Comparison of ENCODE assay signal across 16 cellular contexts in genomic region chr10:74681917-74682627, GRCh38.
DNase-seq lines count a peak whose midpoint lies in the region; ATAC-seq and TF ChIP-seq lines count a peak whose summit lies in the region.
"Had no signal": no experiment of that assay in that cellular context is flagged by ENCODE, and none has a peak within 500 bp of the region (broad histone marks: within the 10 kb centered on the region; RNA-seq: fewer than 3 reads in every experiment).

No MANE protein-coding gene starts in this region.

- no peaks in the 10 kb centered on the region for H3K9me3 ChIP-seq in PC-3 (ENCODE audit: low read length)
- no peaks in the 10 kb centered on the region for H3K9me3 ChIP-seq in fibroblast of lung (ENCODE audit: control insufficient read depth, insufficient read depth, low read depth, low read length)
- no peaks in the 10 kb centered on the region for H3K9me3 ChIP-seq in osteoblast (ENCODE audit: low read depth, low read length)
- no peaks in the 10 kb centered on the region for H3K9me3 ChIP-seq in HAP-1
- H3K9me3 ChIP-seq: lower lobe of right lung had no signal

- H3K9ac ChIP-seq in PC-3 (ENCODE audit: low read length) = no peak overlapping the region
- no peak overlapping the region for H3K9ac ChIP-seq in fibroblast of lung (ENCODE audit: insufficient read depth, low read length)

- POLR2A ChIA-PET in PC-3 (lab: Charles Lee; ENCODE audit: unreplicated experiment) = interaction anchor here (0.5 to 0.6 kb wide), 3 partner anchors 13 to 340 kb away, joined by 3 to 16 read pairs (median 5); no protein-coding TSS in a partner anchor

- H3K79me2 ChIP-seq in PC-3 (ENCODE audit: low read length) = no peaks in the 10 kb centered on the region
- H3K79me2 ChIP-seq in fibroblast of lung (ENCODE audit: control insufficient read depth, insufficient read depth, low read length) = no peaks in the 10 kb centered on the region
- H3K79me2 ChIP-seq in osteoblast (ENCODE audit: insufficient read depth, low read length) = no peaks in the 10 kb centered on the region

- H3K4me1 ChIP-seq in PC-3 (ENCODE audit: insufficient read depth, low read length) (peaks cover 5% of the 10 kb centered on the region), fibroblast of lung (ENCODE audit: control insufficient read depth, extremely low read depth, insufficient read depth, low read length) (no peaks in the 10 kb centered on the region), osteoblast (ENCODE audit: insufficient read depth, low read length) (no peaks in the 10 kb centered on the region), HAP-1 (no peaks in the 10 kb centered on the region)

- in situ Hi-C loops in HAP-1 (cut with MboI; ENCODE audit: low sequenced_read_pairs) = no loop called here

- H3K27ac ChIP-seq in PC-3 (ENCODE audit: low read length) (no peak overlapping the region), fibroblast of lung (ENCODE audit: insufficient read depth, low read length) (no peak overlapping the region), osteoblast (ENCODE audit: low read depth, low read length) (no peak overlapping the region)
- H3K27ac ChIP-seq: lower lobe of right lung had no signal

- no peaks in the 10 kb centered on the region for H3F3A ChIP-seq in PC-3 (ENCODE audit: low read length, unreplicated experiment)

- BruUV-seq in PC-3 (replicated peaks; lab: Mats Ljungman, UMichigan) = no TSS peak

- no peak overlapping the region for H3K4me2 ChIP-seq in PC-3 (ENCODE audit: low read length)
- H3K4me2 ChIP-seq in fibroblast of lung (ENCODE audit: extremely low read depth, insufficient read depth, low read length) = no peak overlapping the region
- H3K4me2 ChIP-seq in osteoblast (ENCODE audit: insufficient read depth, low read length) = no peak overlapping the region

- H3K9me2 ChIP-seq in PC-3 (replicated peaks; ENCODE audit: low read length) = no peaks in the 10 kb centered on the region

- intact Hi-C loops in PC-3 (cut with micrococcal nuclease) = loop anchor here (5.0 kb wide), 1 partner anchor 140 kb away; no protein-coding TSS in a partner anchor

- ATAC-seq in PC-3 = 0 out of 2 replicates have a peak, but pooled peaks have one; percentile 21
- ATAC-seq in GM21528 (IDR thresholded peaks at IDR 0.05; ENCODE audit: low FRiP score, unreplicated experiment) = no peak
- ATAC-seq: lower lobe of right lung, Panc1, SK-N-SH treated with all-trans-retinoic acid at 6 μM for 48 hours had no signal

- no peaks in the 10 kb centered on the region for H3K27me3 ChIP-seq in PC-3 (ENCODE audit: low read length)
- H3K27me3 ChIP-seq in fibroblast of lung (ENCODE audit: control insufficient read depth, insufficient read depth, low read length) = no peaks in the 10 kb centered on the region
- no peaks in the 10 kb centered on the region for H3K27me3 ChIP-seq in osteoblast (ENCODE audit: insufficient read depth, low read length)
- H3K27me3 ChIP-seq in HAP-1 (ENCODE audit: low read depth) = no peaks in the 10 kb centered on the region

- no peaks in the 10 kb centered on the region for H4K20me1 ChIP-seq in PC-3 (ENCODE audit: low read length)
- no peaks in the 10 kb centered on the region for H4K20me1 ChIP-seq in fibroblast of lung (ENCODE audit: control insufficient read depth, extremely low read depth, insufficient read depth, low read length)
- H4K20me1 ChIP-seq in osteoblast (ENCODE audit: insufficient read depth, low read length) = no peaks in the 10 kb centered on the region

- TF ChIP-seq CTCF in PC-3 (conservative IDR thresholded peaks at IDR 0.05; ENCODE audit: low read depth, low read length) (no peak), fibroblast of lung (conservative IDR thresholded peaks at IDR 0.05 in 1 of 2, IDR thresholded peaks at IDR 0.05 in 1 of 2; ENCODE audit: low read depth in 1 of 2, low read length in 2 of 2) (no peak), osteoblast (IDR thresholded peaks at IDR 0.05; ENCODE audit: extremely low read depth, low read depth, low read length) (no peak)

- H3K4me3 ChIP-seq in PC-3 (ENCODE audit: low read length) = no peak overlapping the region
- H3K4me3 ChIP-seq in fibroblast of lung (replicated peaks in 1 of 4; ENCODE audit: control extremely low read depth in 1 of 4, insufficient read depth in 1 of 4, low read depth in 3 of 4, low read length in 4 of 4) = no peak overlapping the region
- no peak overlapping the region for H3K4me3 ChIP-seq in osteoblast (ENCODE audit: insufficient read depth, low read length)
- H3K4me3 ChIP-seq in HAP-1 = no peak overlapping the region
- H3K4me3 ChIP-seq: lower lobe of right lung had no signal

- peaks cover 12% of the 10 kb centered on the region; the same call in 1 of the 2 replicates for H3K36me3 ChIP-seq in PC-3 (ENCODE audit: low read depth, low read length)
- no peaks in the 10 kb centered on the region for H3K36me3 ChIP-seq in fibroblast of lung (ENCODE audit: control insufficient read depth, insufficient read depth, low read length)
- H3K36me3 ChIP-seq in osteoblast (ENCODE audit: insufficient read depth, low read length) = no peaks in the 10 kb centered on the region
- no peaks in the 10 kb centered on the region for H3K36me3 ChIP-seq in HAP-1 (replicated peaks)
- H3K36me3 ChIP-seq: lower lobe of right lung had no signal

- H2AFZ ChIP-seq in PC-3 (ENCODE audit: low read length) (no peak overlapping the region), fibroblast of lung (ENCODE audit: low read length) (no peak overlapping the region), osteoblast (ENCODE audit: low read length) (no peak overlapping the region)

- DNase-seq in EH (ENCODE audit: low read depth) (peak; percentile 11), PC-3 (no peak), fibroblast of lung (ENCODE audit: low read depth in 2 of 2) (peak; percentile 5 to 6), osteoblast (ENCODE audit: insufficient read length, low spot score, missing footprints) (peak; percentile 57), HAP-1 (ENCODE audit: low spot score in 2 of 2) (no peak)
- DNase-seq in stimulated activated naive CD4-positive, alpha-beta T cell (lab: John Stamatoyannopoulos, UW) = no peak
- DNase-seq: activated naive CD4-positive, alpha-beta T cell treated with anti-CD3 and anti-CD28 coated beads, Interleukin-2, amount 10 ng/mL, durations not matched to agents 7 days and 5 days; GDM1; lower lobe of right lung; naive thymus-derived CD8-positive, alpha-beta T cell; NCI-H1417 treated with DMSO at 0.1 percent for 48 hours; posterior cingulate gyrus; stimulated activated CD4-positive, alpha-beta T cell treated with anti-CD3 and anti-CD28 coated beads, Interleukin-4, amount 100 ng/mL, for 1 hour had no signal

- CTCF ChIA-PET in PC-3 (lab: Charles Lee) = interaction anchor here (0.6 kb wide), 1 partner anchor 438 kb away, joined by 3 read pairs; no protein-coding TSS in a partner anchor

Comparison
In these comparisons a context has a peak if more than half of its experiments do, and no peak if none do; other contexts are left out.
1. DNase-seq: peak in EH (single experiment), fibroblast of lung (2 of 2) and osteoblast (single experiment); none in PC-3 (single experiment), stimulated activated naive CD4-positive, alpha-beta T cell (0 of 6) and HAP-1 (0 of 2).